ENCODE assay signal across 7 cellular contexts in the genomic region with DNA sequence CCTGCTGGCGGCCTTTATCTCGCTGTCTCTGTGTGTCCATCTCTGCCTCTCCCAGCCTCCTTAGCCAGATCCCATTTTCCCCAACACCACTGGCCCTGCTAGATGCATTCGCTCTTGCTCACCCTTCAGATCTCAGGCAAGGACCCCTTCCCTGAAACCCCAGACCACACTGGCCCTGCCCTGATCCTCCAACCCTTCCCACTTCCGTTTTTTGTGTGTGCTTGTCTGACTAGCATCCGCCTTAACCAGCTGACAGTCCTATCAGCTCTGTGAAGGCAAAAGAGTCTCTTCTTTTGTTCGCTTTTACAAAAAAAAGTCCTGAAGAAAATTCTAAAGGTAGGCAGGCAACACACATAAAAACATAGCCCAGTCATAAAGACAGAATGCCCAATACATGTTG. TPM values are rescaled to one million over a fixed set of nuclear protein-coding genes. Genes with fewer than 3 reads are reported as not detected.
DNase-seq lines count a peak whose midpoint lies in the region; ATAC-seq and TF ChIP-seq lines count a peak whose summit lies in the region.

No MANE protein-coding gene starts in this region.

- H3K4me1 Mint-ChIP-seq in H9: peaks cover 39 to 51% of the 10 kb centered on the region in 2 experiments

- H2BK12ac ChIP-seq in H9 (ENCODE audit: insufficient read length, low read depth, low read length): no peak overlapping the region

- H3F3A ChIP-seq in OCI-LY1 (ENCODE audit: insufficient read depth, low read length): peaks cover 4% of the 10 kb centered on the region

- H3K4me3 ChIP-seq in OCI-LY1 (ENCODE audit: low read depth, low read length, poor library complexity, severe bottlenecking) (peak overlapping the region; percentile 51), dorsolateral prefrontal cortex (peak overlapping the region in 1 of 59 donors; percentile 30)

- no peak for DNase-seq in H9
- peak in 1 of 10 donors; percentile 23 for DNase-seq in dorsolateral prefrontal cortex
- no peak for DNase-seq in sciatic nerve (ENCODE audit: low spot score)
- no peak for DNase-seq in stimulated activated CD4-positive, alpha-beta T cell treated with anti-CD3 and anti-CD28 coated beads, Interleukin-2, amount 100 ng/mL, for 48 hours
- no peak for DNase-seq in epidermal melanocyte (ENCODE audit: insufficient read length, low spot score)

- H3K4me1 ChIP-seq in H9 (ENCODE audit: insufficient read depth, low read length): peaks cover 5% of the 10 kb centered on the region; the same call in 1 of the 2 replicates
- peaks cover 97% of the 10 kb centered on the region for H3K4me1 ChIP-seq in OCI-LY1 (ENCODE audit: insufficient read depth, low read length, severe bottlenecking)

- no peak overlapping the region for H3K4ac ChIP-seq in H9 (ENCODE audit: low read depth, low read length)

- H3K79me1 ChIP-seq in H9 (ENCODE audit: insufficient read depth, low read depth, low read length, poor library complexity, severe bottlenecking): no peaks in the 10 kb centered on the region

- H3K9me3 ChIP-seq in H9 (ENCODE audit: control insufficient read depth, low read depth, low read length) (no peaks in the 10 kb centered on the region), OCI-LY1 (ENCODE audit: low read length) (no peaks in the 10 kb centered on the region)

- H2BK120ac ChIP-seq in H9 (ENCODE audit: low read depth, low read length, poor library complexity, severe bottlenecking): no peak overlapping the region

- H3K9me3 Mint-ChIP-seq in H9: no peaks in the 10 kb centered on the region

- no peak overlapping the region for H3K14ac ChIP-seq in H9 (ENCODE audit: insufficient read depth, low read length)

- H3K79me2 ChIP-seq in H9 (ENCODE audit: insufficient read depth, low read length): no peaks in the 10 kb centered on the region
- H3K79me2 ChIP-seq in OCI-LY1 (ENCODE audit: insufficient read depth, low read length): no peaks in the 10 kb centered on the region

- ATAC-seq in sciatic nerve: peak; percentile 23
- no peak for ATAC-seq in GM21786 (IDR thresholded peaks at IDR 0.05; ENCODE audit: unreplicated experiment)

- H3T11ph ChIP-seq in H9 (ENCODE audit: low read length): no peak overlapping the region

- H4K20me1 ChIP-seq in H9 (ENCODE audit: control insufficient read depth, insufficient read depth, insufficient read length): no peaks in the 10 kb centered on the region
- no peaks in the 10 kb centered on the region for H4K20me1 ChIP-seq in OCI-LY1 (ENCODE audit: insufficient read depth, low read length)

- H3K4me3 Mint-ChIP-seq in H9: no peak overlapping the region

- no peak overlapping the region for H2BK5ac ChIP-seq in H9 (ENCODE audit: insufficient read length, low read length)

- H4K5ac ChIP-seq in H9 (ENCODE audit: insufficient read length, low read depth, low read length): no peak overlapping the region

- peak overlapping the region; percentile 21 for H3K18ac ChIP-seq in H9 (ENCODE audit: insufficient read length, low read depth, low read length)

- H2AK5ac ChIP-seq in H9 (ENCODE audit: insufficient read length, low read length): no peak overlapping the region

- no peaks in the 10 kb centered on the region for H3K23me2 ChIP-seq in H9 (ENCODE audit: insufficient read length, low read depth, low read length, poor library complexity, severe bottlenecking)

- no peaks in the 10 kb centered on the region for H3K9me2 ChIP-seq in OCI-LY1 (ENCODE audit: low read depth, low read length)

- no peak overlapping the region for H4K8ac ChIP-seq in H9 (replicated peaks; ENCODE audit: insufficient read length, low read depth, low read length)

- H4K91ac ChIP-seq in H9 (ENCODE audit: insufficient read length, low read depth, low read length): no peak overlapping the region

- no peak overlapping the region for H2BK20ac ChIP-seq in H9 (ENCODE audit: low read depth, low read length, poor library complexity, severe bottlenecking)

- WGBS in H9 (ENCODE audit: extremely low coverage, insufficient read length, low lambda C conversion rate): no CpG with 5 or more reads among the region's 6 CpGs

- no peaks in the 10 kb centered on the region for H3K36me3 Mint-ChIP-seq in H9 (ENCODE audit: insufficient read depth in 1 of 3, low read depth in 3 of 3)

- no peak for TF ChIP-seq CTCF in H9 (conservative IDR thresholded peaks at IDR 0.05)
- TF ChIP-seq CTCF in OCI-LY1 (IDR thresholded peaks at IDR 0.05; ENCODE audit: low read length): no peak
- no peak for TF ChIP-seq CTCF in dorsolateral prefrontal cortex (IDR thresholded peaks at IDR 0.05 in 54 of 56, conservative IDR thresholded peaks at IDR 0.05 in 2 of 56; ENCODE audit: low read depth in 1 of 56, partially characterized antibody in 56 of 56)

- H3K23ac ChIP-seq in H9 (ENCODE audit: insufficient read length, low read depth, low read length): no peak overlapping the region

- no peak overlapping the region for H2BK15ac ChIP-seq in H9 (ENCODE audit: low read depth, low read length)

- H3K27ac Mint-ChIP-seq in H9: peak overlapping the region in 2 of 3 experiments; percentile 13 to 73; a peak in 5 of 7 replicates

- H2AFZ ChIP-seq in H9 (ENCODE audit: low read length) (no peak overlapping the region), OCI-LY1 (ENCODE audit: low read length) (no peak overlapping the region)

- H3K9ac ChIP-seq in H9 (ENCODE audit: extremely low read depth, insufficient read length, low read length) (no peak overlapping the region), OCI-LY1 (ENCODE audit: low read length) (peak overlapping the region; percentile 72)

- H3K27me3 ChIP-seq in H9 (ENCODE audit: insufficient read depth, low read length) (no peaks in the 10 kb centered on the region), OCI-LY1 (ENCODE audit: insufficient read depth, low read length) (no peaks in the 10 kb centered on the region), dorsolateral prefrontal cortex (peaks cover 0 to 13% (median 0%) of the 10 kb centered on the region in 45 donors)

- H3K27ac ChIP-seq in H9 (ENCODE audit: insufficient read length, low read depth, low read length) (no peak overlapping the region), OCI-LY1 (ENCODE audit: low read depth, low read length, poor library complexity, severe bottlenecking) (peak overlapping the region; percentile 98), dorsolateral prefrontal cortex (peak overlapping the region in 39 of 59 donors; percentile 4 to 86 (median 62))

- no peaks in the 10 kb centered on the region for H3K36me3 ChIP-seq in OCI-LY1 (ENCODE audit: insufficient read depth, low read length)

- intact Hi-C loops in dorsolateral prefrontal cortex (cut with DNase I) (no loop called here), sciatic nerve (cut with DNase I) (no loop called here)

- no peak overlapping the region for H3K4me2 ChIP-seq in H9 (ENCODE audit: insufficient read depth, insufficient read length, low read length)
- peak overlapping the region; percentile 83 for H3K4me2 ChIP-seq in OCI-LY1 (ENCODE audit: low read length)

- H3K56ac ChIP-seq in H9 (ENCODE audit: insufficient read length, low read depth, low read length): no peak overlapping the region

- H3K27me3 Mint-ChIP-seq in H9 (ENCODE audit: low read depth): peaks cover 1% of the 10 kb centered on the region; the same call in 1 of the 2 replicates

RNA-seq across cellular contexts. Expression of gene CHST15, which starts 28.7 kb away (rescaled TPM):
- 6.8 and 8.7 TPM in 2 replicates for total RNA-seq in H9 (2021)
- total RNA-seq in dorsolateral prefrontal cortex: 10 to 100 TPM; 24.1 to 81.5 (median 53.1) TPM
- total RNA-seq in sciatic nerve: 31.7 TPM
